Comparison of ENCODE assay signal across 15 cellular contexts in genomic region chr7:155728116-155728515, GRCh38.
"Had no signal": no experiment of that assay in that cellular context is flagged by ENCODE, and none has a peak within 500 bp of the region (broad histone marks: within the 10 kb centered on the region; RNA-seq: fewer than 3 reads in every experiment).

No MANE protein-coding gene starts in this region.

- H3K4me3 ChIP-seq: prostate gland, right lobe of liver, suprapubic skin had no signal

- H3K36me3 ChIP-seq: prostate gland had no signal

- H3K27ac Mint-ChIP-seq: activated T-helper 2 cell treated with anti-CD3 and anti-CD28 coated beads, Interferon-gamma antibody, Interleukin-2, Interleukin-4, amounts not matched to agents 10 μg/mL and 5 μg/mL and 100 μg/mL, durations not matched to agents 14 hours and 24 hours and 36 hours had no signal

- H3K4me3 Mint-ChIP-seq: activated naive CD4-positive, alpha-beta T cell treated with anti-CD3 and anti-CD28 coated beads, Interleukin-2, amount 50 U/mL, for 24 hours; naive thymus-derived CD8-positive, alpha-beta T cell had no signal

- H3K4me1 ChIP-seq: prostate gland had no signal

- DNase-seq: amygdala; brain microvascular endothelial cell; dermis blood vessel endothelial cell; midbrain; naive thymus-derived CD8-positive, alpha-beta T cell; right lobe of liver; SHP77 treated with DMSO at 0.1 percent for 48 hours; stimulated activated naive CD4-positive, alpha-beta T cell treated with Interleukin-2 at 50 U/mL for 16 hours; T-helper 2 cell had no signal

- H3K27me3 Mint-ChIP-seq: activated naive CD4-positive, alpha-beta T cell treated with anti-CD3 and anti-CD28 coated beads, Interleukin-2, amount 50 U/mL, for 24 hours; naive thymus-derived CD8-positive, alpha-beta T cell had no signal

- H3K9me3 ChIP-seq: prostate gland, right lobe of liver, suprapubic skin had no signal

- H3K27ac ChIP-seq: brain microvascular endothelial cell, prostate gland, right lobe of liver, suprapubic skin had no signal

- ATAC-seq: activated CD4-positive, CD25-positive, alpha-beta regulatory T cell treated with anti-CD3 and anti-CD28 coated beads, Interleukin-2, amount 50 U/mL, for 24 hours; esophagus mucosa; naive thymus-derived CD8-positive, alpha-beta T cell had no signal

- H3K27me3 ChIP-seq: brain microvascular endothelial cell, right lobe of liver, suprapubic skin had no signal

- H3K9me3 Mint-ChIP-seq: activated naive CD4-positive, alpha-beta T cell treated with anti-CD3 and anti-CD28 coated beads, Interleukin-2, amount 50 U/mL, for 24 hours; activated T-helper 2 cell treated with anti-CD3 and anti-CD28 coated beads, Interferon-gamma antibody, Interleukin-2, Interleukin-4, amounts not matched to agents 10 μg/mL and 5 μg/mL and 100 μg/mL, durations not matched to agents 14 hours and 24 hours and 36 hours; naive thymus-derived CD8-positive, alpha-beta T cell had no signal
